Comparison of ENCODE assay signal across 16 cellular contexts in the genomic region with DNA sequence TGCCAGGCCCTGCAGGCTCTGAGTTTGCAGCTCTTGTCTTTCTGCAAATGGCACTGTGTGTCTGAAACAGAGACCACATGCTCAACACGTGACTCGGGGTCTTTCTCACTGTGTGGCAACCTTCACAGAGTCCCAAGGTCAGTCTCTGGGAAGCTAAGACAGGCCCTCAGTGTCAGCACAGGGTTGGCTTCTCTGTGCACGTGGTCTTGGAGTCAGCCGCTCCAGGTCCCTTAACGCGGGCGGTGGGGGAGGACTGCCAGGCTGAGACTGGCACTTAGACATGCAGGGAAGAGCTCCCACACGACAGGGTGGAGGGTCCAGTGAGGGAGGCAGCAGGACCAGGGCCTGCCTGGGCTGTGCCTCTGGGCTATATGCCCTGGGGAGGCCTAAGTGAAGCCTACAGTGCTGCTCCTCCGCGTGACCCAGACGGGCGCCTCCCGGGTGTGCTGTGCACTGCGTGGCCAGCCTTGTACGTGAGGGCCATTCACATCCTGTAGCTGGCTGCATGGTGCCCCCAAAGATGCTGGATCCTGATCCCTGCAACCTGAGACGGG.
A peak's percentile ranks its signal among the peaks of the same experiment; 100 is the strongest.
DNase-seq lines count a peak whose midpoint lies in the region; ATAC-seq and TF ChIP-seq lines count a peak whose summit lies in the region.
"Had no signal": no experiment of that assay in that cellular context is flagged by ENCODE, and none has a peak within 500 bp of the region (broad histone marks: within the 10 kb centered on the region; RNA-seq: fewer than 3 reads in every experiment).

No MANE protein-coding gene starts in this region.

- H3K4me1 ChIP-seq in neural progenitor cell (peaks cover 16% of the 10 kb centered on the region), testis (peaks cover 71% of the 10 kb centered on the region)

- no peak overlapping the region for H2AFZ ChIP-seq in neural progenitor cell (replicated peaks)

- H3K4me3 ChIP-seq in dorsolateral prefrontal cortex: no peak overlapping the region
- H3K4me3 ChIP-seq in neural progenitor cell: no peak overlapping the region
- no peak overlapping the region for H3K4me3 ChIP-seq in testis
- H3K4me3 ChIP-seq: skin epidermis had no signal

- H4K20me1 ChIP-seq in neural progenitor cell (ENCODE audit: low read depth): no peaks in the 10 kb centered on the region

- H3K79me2 ChIP-seq in neural progenitor cell (ENCODE audit: low read depth): no peaks in the 10 kb centered on the region

- CTCF ChIA-PET in activated CD4-positive, alpha-beta memory T cell treated with anti-CD3 and anti-CD28 coated beads for 36 hours (lab: Charles Lee): no interaction called here
- CTCF ChIA-PET in activated CD4-positive, alpha-beta memory T cell treated with anti-CD3 and anti-CD28 coated beads, Interleukin-2, amount 10 ng/mL, durations not matched to agents 7 days and 5 days (lab: Charles Lee): no interaction called here

- ATAC-seq in left colon (no peak), GM21423 (IDR thresholded peaks at IDR 0.05; ENCODE audit: unreplicated experiment) (no peak)
- ATAC-seq: activated T-cell treated with anti-CD3 and anti-CD28 coated beads, Interleukin-2, amount 50 U/mL, for 4 hours had no signal

- POLR2A ChIA-PET in activated CD4-positive, alpha-beta memory T cell treated with anti-CD3 and anti-CD28 coated beads for 36 hours (lab: Charles Lee): no interaction called here
- POLR2A ChIA-PET in activated CD4-positive, alpha-beta memory T cell treated with anti-CD3 and anti-CD28 coated beads, Interleukin-2, amount 10 ng/mL, durations not matched to agents 7 days and 5 days (lab: Charles Lee): no interaction called here

- intact Hi-C loops in activated CD4-positive, alpha-beta memory T cell treated with anti-CD3 and anti-CD28 coated beads for 36 hours (cut with micrococcal nuclease): no loop called here
- intact Hi-C loops in dorsolateral prefrontal cortex (cut with DNase I): no loop called here
- intact Hi-C loops in testis (cut with DNase I; ENCODE audit: low total_unique reads): no loop called here
- intact Hi-C loops in left colon (cut with DNase I, micrococcal nuclease): no loop called here

- H3K4me3 Mint-ChIP-seq in activated CD4-positive, alpha-beta memory T cell treated with anti-CD3 and anti-CD28 coated beads for 36 hours: no peak overlapping the region
- no peak overlapping the region for H3K4me3 Mint-ChIP-seq in activated CD4-positive, alpha-beta memory T cell treated with anti-CD3 and anti-CD28 coated beads, Interleukin-2, amount 10 ng/mL, durations not matched to agents 7 days and 5 days
- no peak overlapping the region for H3K4me3 Mint-ChIP-seq in neural progenitor cell
- H3K4me3 Mint-ChIP-seq: activated CD4-positive, alpha-beta T cell treated with anti-CD3 and anti-CD28 coated beads, Interleukin-2, amount 10 ng/mL, durations not matched to agents 7 days and 5 days; activated T-cell treated with anti-CD3 and anti-CD28 coated beads, Interleukin-2, amount 50 U/mL, for 4 hours; central memory CD8-positive, alpha-beta T cell had no signal

- no peaks in the 10 kb centered on the region for H3K4me1 Mint-ChIP-seq in activated CD4-positive, alpha-beta memory T cell treated with anti-CD3 and anti-CD28 coated beads for 36 hours (ENCODE audit: low read depth)
- no peaks in the 10 kb centered on the region for H3K4me1 Mint-ChIP-seq in activated CD4-positive, alpha-beta memory T cell treated with anti-CD3 and anti-CD28 coated beads, Interleukin-2, amount 10 ng/mL, durations not matched to agents 7 days and 5 days
- peaks cover 16% of the 10 kb centered on the region for H3K4me1 Mint-ChIP-seq in neural progenitor cell
- H3K4me1 Mint-ChIP-seq: activated CD4-positive, alpha-beta T cell treated with anti-CD3 and anti-CD28 coated beads, Interleukin-2, amount 10 ng/mL, durations not matched to agents 7 days and 5 days; central memory CD8-positive, alpha-beta T cell had no signal

- peaks cover 3% of the 10 kb centered on the region for H3K27me3 Mint-ChIP-seq in activated CD4-positive, alpha-beta memory T cell treated with anti-CD3 and anti-CD28 coated beads for 36 hours
- no peaks in the 10 kb centered on the region for H3K27me3 Mint-ChIP-seq in activated CD4-positive, alpha-beta memory T cell treated with anti-CD3 and anti-CD28 coated beads, Interleukin-2, amount 10 ng/mL, durations not matched to agents 7 days and 5 days
- H3K27me3 Mint-ChIP-seq in neural progenitor cell (ENCODE audit: insufficient read depth, low read depth): peaks cover 4% of the 10 kb centered on the region
- H3K27me3 Mint-ChIP-seq: activated CD4-positive, alpha-beta T cell treated with anti-CD3 and anti-CD28 coated beads, Interleukin-2, amount 10 ng/mL, durations not matched to agents 7 days and 5 days had no signal

- no peak for TF ChIP-seq CTCF in dorsolateral prefrontal cortex (IDR thresholded peaks at IDR 0.05 in 54 of 56, conservative IDR thresholded peaks at IDR 0.05 in 2 of 56; ENCODE audit: low read depth in 1 of 56, partially characterized antibody in 56 of 56)
- no peak for TF ChIP-seq CTCF in neural progenitor cell (IDR thresholded peaks at IDR 0.05)
- no peak for TF ChIP-seq CTCF in testis (IDR thresholded peaks at IDR 0.05)

- DNase-seq in activated CD4-positive, alpha-beta memory T cell treated with anti-CD3 and anti-CD28 coated beads for 36 hours: peak; percentile 5
- DNase-seq in activated CD4-positive, alpha-beta memory T cell treated with anti-CD3 and anti-CD28 coated beads, Interleukin-2, amount 10 ng/mL, durations not matched to agents 7 days and 5 days: no peak
- DNase-seq in dorsolateral prefrontal cortex (peak in 7 of 10 donors; percentile 1 to 36 (median 16)), neural progenitor cell (ENCODE audit: low spot score) (no peak), testis (peak; percentile 54), left colon (no peak)
- DNase-seq in stimulated activated naive CD4-positive, alpha-beta T cell treated with Interleukin-2 at 50 U/mL for 16 hours (lab: John Stamatoyannopoulos, UW): no peak
- DNase-seq: activated CD4-positive, alpha-beta T cell treated with anti-CD3 and anti-CD28 coated beads, Interleukin-2, amount 10 ng/mL, durations not matched to agents 7 days and 5 days; activated T-cell treated with anti-CD3 and anti-CD28 coated beads, Interleukin-2, amount 50 U/mL, for 4 hours; DMS53; NCI-H1694 treated with DMSO at 0.1 percent for 48 hours; NCI-H524 treated with DMSO at 0.1 percent for 48 hours; OCI-M1 had no signal

- H3K36me3 Mint-ChIP-seq in activated CD4-positive, alpha-beta memory T cell treated with anti-CD3 and anti-CD28 coated beads for 36 hours: no peaks in the 10 kb centered on the region
- no peaks in the 10 kb centered on the region for H3K36me3 Mint-ChIP-seq in activated CD4-positive, alpha-beta memory T cell treated with anti-CD3 and anti-CD28 coated beads, Interleukin-2, amount 10 ng/mL, durations not matched to agents 7 days and 5 days (ENCODE audit: low read depth)
- no peaks in the 10 kb centered on the region for H3K36me3 Mint-ChIP-seq in neural progenitor cell

- no peaks in the 10 kb centered on the region for H3K36me3 ChIP-seq in neural progenitor cell
- H3K36me3 ChIP-seq in testis (ENCODE audit: low read depth, missing control alignments): no peaks in the 10 kb centered on the region

- no peaks in the 10 kb centered on the region for H3F3A ChIP-seq in neural progenitor cell (ENCODE audit: low read depth)

- no peak overlapping the region for H3K4me2 ChIP-seq in neural progenitor cell

- peaks cover 0 to 9% (median 0%) of the 10 kb centered on the region in 45 donors for H3K27me3 ChIP-seq in dorsolateral prefrontal cortex
- H3K27me3 ChIP-seq in neural progenitor cell: no peaks in the 10 kb centered on the region
- H3K27me3 ChIP-seq in testis: no peaks in the 10 kb centered on the region

- H3K9me3 ChIP-seq in neural progenitor cell (ENCODE audit: low read depth) (no peaks in the 10 kb centered on the region), testis (no peaks in the 10 kb centered on the region)

- 72 to 81% methylated on average over 11 to 16 of the region's 16 CpGs for WGBS in testis, 2 donors

- H3K9me3 Mint-ChIP-seq in activated CD4-positive, alpha-beta memory T cell treated with anti-CD3 and anti-CD28 coated beads for 36 hours: no peaks in the 10 kb centered on the region
- no peaks in the 10 kb centered on the region for H3K9me3 Mint-ChIP-seq in activated CD4-positive, alpha-beta memory T cell treated with anti-CD3 and anti-CD28 coated beads, Interleukin-2, amount 10 ng/mL, durations not matched to agents 7 days and 5 days
- no peaks in the 10 kb centered on the region for H3K9me3 Mint-ChIP-seq in neural progenitor cell
- H3K9me3 Mint-ChIP-seq: activated CD4-positive, alpha-beta T cell treated with anti-CD3 and anti-CD28 coated beads, Interleukin-2, amount 10 ng/mL, durations not matched to agents 7 days and 5 days; activated T-cell treated with anti-CD3 and anti-CD28 coated beads, Interleukin-2, amount 50 U/mL, for 4 hours; central memory CD8-positive, alpha-beta T cell had no signal

- no peak for TF ChIP-seq POLR2A in testis (IDR thresholded peaks at IDR 0.05)

- H3K9ac ChIP-seq in neural progenitor cell: no peak overlapping the region

- no peak overlapping the region for H3K27ac Mint-ChIP-seq in activated CD4-positive, alpha-beta memory T cell treated with anti-CD3 and anti-CD28 coated beads for 36 hours
- no peak overlapping the region for H3K27ac Mint-ChIP-seq in activated CD4-positive, alpha-beta memory T cell treated with anti-CD3 and anti-CD28 coated beads, Interleukin-2, amount 10 ng/mL, durations not matched to agents 7 days and 5 days
- H3K27ac Mint-ChIP-seq in neural progenitor cell: peak overlapping the region; percentile 82
- H3K27ac Mint-ChIP-seq: activated CD4-positive, alpha-beta T cell treated with anti-CD3 and anti-CD28 coated beads, Interleukin-2, amount 10 ng/mL, durations not matched to agents 7 days and 5 days had no signal

- no peak overlapping the region for H3K27ac ChIP-seq in dorsolateral prefrontal cortex
- no peak overlapping the region for H3K27ac ChIP-seq in neural progenitor cell
- no peak overlapping the region for H3K27ac ChIP-seq in testis

Comparison
In these comparisons a context has a peak if more than half of its experiments do, and no peak if none do; other contexts are left out.
1. DNase-seq: peak in activated CD4-positive, alpha-beta memory T cell treated with anti-CD3 and anti-CD28 coated beads for 36 hours (single experiment), dorsolateral prefrontal cortex (7 of 10) and testis (single experiment); none in activated CD4-positive, alpha-beta memory T cell treated with anti-CD3 and anti-CD28 coated beads, Interleukin-2, amount 10 ng/mL, durations not matched to agents 7 days and 5 days (single experiment), neural progenitor cell (single experiment), left colon (0 of 2) and stimulated activated naive CD4-positive, alpha-beta T cell treated with Interleukin-2 at 50 U/mL for 16 hours (single experiment).